Comparison of ENCODE assay signal across 7 cellular contexts in the genomic region with DNA sequence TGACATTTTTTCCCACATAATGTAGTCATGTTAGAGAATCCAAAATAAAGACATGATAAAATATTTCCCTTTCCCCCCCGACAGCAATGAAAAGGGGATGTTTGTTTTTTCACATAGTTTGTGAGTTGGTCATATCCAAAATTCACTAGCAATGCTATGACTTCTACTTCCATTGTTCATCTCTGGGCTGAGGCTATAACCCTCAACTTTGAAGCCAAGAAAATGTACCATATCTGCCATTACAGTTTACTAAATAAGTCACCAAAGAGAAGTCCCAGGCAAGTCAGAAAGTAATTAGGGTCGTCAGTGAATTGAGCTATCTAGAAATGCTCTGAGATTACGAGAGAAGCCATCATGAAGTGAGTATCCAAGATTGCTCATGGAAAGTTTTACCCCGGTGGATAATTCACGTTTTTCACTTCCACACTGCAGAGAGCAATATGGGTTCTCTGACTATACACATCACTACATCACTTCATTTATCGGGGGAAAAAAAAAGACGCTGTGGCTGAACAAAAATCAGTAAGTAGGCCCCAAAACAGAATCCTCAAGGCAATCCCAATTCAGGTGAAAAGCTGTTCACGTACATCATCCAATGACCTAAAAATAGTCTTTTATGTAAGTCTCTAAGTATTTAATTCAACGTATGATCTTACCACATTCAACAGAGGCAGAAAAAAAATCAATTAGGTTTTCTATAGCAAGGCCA. TPM values are rescaled to one million over a fixed set of nuclear protein-coding genes. Genes with fewer than 3 reads are reported as not detected.
DNase-seq lines count a peak whose midpoint lies in the region; ATAC-seq, FAIRE-seq and TF ChIP-seq lines count a peak whose summit lies in the region.

No MANE protein-coding gene starts in this region.

- H3K9me3 ChIP-seq in HEK293 (ENCODE audit: control insufficient read depth, insufficient read depth, low read depth, low read length) (no peaks in the 10 kb centered on the region), iPS-18c (ENCODE audit: control insufficient read depth, insufficient read depth, low read length) (no peaks in the 10 kb centered on the region)

- DNase-seq in activated CD8-positive, alpha-beta T cell treated with anti-CD3 and anti-CD28 coated beads, Interleukin-2, amount 10 ng/mL, durations not matched to agents 7 days and 5 days = no peak
- no peak for DNase-seq in stimulated activated naive CD8-positive, alpha-beta T cell treated with anti-CD3 and anti-CD28 coated beads, Interleukin-15, amount 100 ng/mL, for 72 hours
- DNase-seq in OCI-M2 (lab: John Stamatoyannopoulos, UW; ENCODE audit: unreplicated experiment) = no peak
- DNase-seq in RCC 7860 (ENCODE audit: low spot score) = no peak
- no peak for DNase-seq in HPDE6-E6E7 (ENCODE audit: extremely low spot score)

- ATAC-seq in activated CD8-positive, alpha-beta T cell treated with anti-CD3 and anti-CD28 coated beads, Interleukin-2, amount 10 ng/mL, durations not matched to agents 7 days and 5 days = no peak
- no peak for ATAC-seq in stimulated activated naive CD8-positive, alpha-beta T cell treated with anti-CD3 and anti-CD28 coated beads, Interleukin-15, amount 100 ng/mL, for 72 hours

- H3K36me3 ChIP-seq in HEK293 (ENCODE audit: control insufficient read depth in 2 of 2, insufficient read depth in 1 of 2, low read length in 2 of 2) = no peaks in the 10 kb centered on the region

- peaks cover 29% of the 10 kb centered on the region for H3K4me1 Mint-ChIP-seq in activated CD8-positive, alpha-beta T cell treated with anti-CD3 and anti-CD28 coated beads, Interleukin-2, amount 10 ng/mL, durations not matched to agents 7 days and 5 days (ENCODE audit: low read depth)
- H3K4me1 Mint-ChIP-seq in stimulated activated naive CD8-positive, alpha-beta T cell treated with anti-CD3 and anti-CD28 coated beads, Interleukin-15, amount 100 ng/mL, for 72 hours = peaks cover 29% of the 10 kb centered on the region

- no peak for TF ChIP-seq CTCF in HEK293 (tag by site-specific recombination; IDR thresholded peaks at IDR 0.05)

- POLR2A ChIA-PET in HEK293 (lab: Yijun Ruan, JAX) = interaction anchor here (1.2 to 1.6 kb wide), 3 partner anchors 12 to 219 kb away, joined by 3 to 4 read pairs (median 3); no protein-coding TSS in a partner anchor
- POLR2A ChIA-PET in activated CD8-positive, alpha-beta T cell treated with anti-CD3 and anti-CD28 coated beads, Interleukin-2, amount 10 ng/mL, durations not matched to agents 7 days and 5 days (lab: Charles Lee) = interaction anchor here (1.3 to 1.8 kb wide), 2 partner anchors 8 to 12 kb away, joined by 3 to 14 read pairs; no protein-coding TSS in a partner anchor

- no peak for FAIRE-seq in RCC 7860 (lab: Jason Lieb, UNC)

- peaks cover 29% of the 10 kb centered on the region for H3K4me1 ChIP-seq in HEK293 (ENCODE audit: control insufficient read depth, insufficient read depth, low read length)

- H3K36me3 Mint-ChIP-seq in activated CD8-positive, alpha-beta T cell treated with anti-CD3 and anti-CD28 coated beads, Interleukin-2, amount 10 ng/mL, durations not matched to agents 7 days and 5 days (ENCODE audit: low read depth) = peaks cover 7% of the 10 kb centered on the region

- CTCF ChIA-PET in HEK293 (lab: Yijun Ruan, JAX) = interaction anchor here (0.7 to 1.5 kb wide), 5 partner anchors 9 to 349 kb away, joined by 3 to 7 read pairs (median 3); no protein-coding TSS in a partner anchor
- CTCF ChIA-PET in activated CD8-positive, alpha-beta T cell treated with anti-CD3 and anti-CD28 coated beads, Interleukin-2, amount 10 ng/mL, durations not matched to agents 7 days and 5 days (lab: Charles Lee) = interaction anchor here (0.6 to 2.3 kb wide), 4 partner anchors 8 to 231 kb away, joined by 4 to 8 read pairs (median 6); no protein-coding TSS in a partner anchor

- H3K4me3 Mint-ChIP-seq in activated CD8-positive, alpha-beta T cell treated with anti-CD3 and anti-CD28 coated beads, Interleukin-2, amount 10 ng/mL, durations not matched to agents 7 days and 5 days = peak overlapping the region; percentile 85
- H3K4me3 Mint-ChIP-seq in stimulated activated naive CD8-positive, alpha-beta T cell treated with anti-CD3 and anti-CD28 coated beads, Interleukin-15, amount 100 ng/mL, for 72 hours = peak overlapping the region; percentile 96

- no peaks in the 10 kb centered on the region for H3K27me3 Mint-ChIP-seq in activated CD8-positive, alpha-beta T cell treated with anti-CD3 and anti-CD28 coated beads, Interleukin-2, amount 10 ng/mL, durations not matched to agents 7 days and 5 days (ENCODE audit: low read depth)
- H3K27me3 Mint-ChIP-seq in stimulated activated naive CD8-positive, alpha-beta T cell treated with anti-CD3 and anti-CD28 coated beads, Interleukin-15, amount 100 ng/mL, for 72 hours = no peaks in the 10 kb centered on the region

- H3K27ac Mint-ChIP-seq in activated CD8-positive, alpha-beta T cell treated with anti-CD3 and anti-CD28 coated beads, Interleukin-2, amount 10 ng/mL, durations not matched to agents 7 days and 5 days = peak overlapping the region; percentile 90
- peak overlapping the region; percentile 81 to 94 for H3K27ac Mint-ChIP-seq in stimulated activated naive CD8-positive, alpha-beta T cell treated with anti-CD3 and anti-CD28 coated beads, Interleukin-15, amount 100 ng/mL, for 72 hours

- H3K9me3 Mint-ChIP-seq in activated CD8-positive, alpha-beta T cell treated with anti-CD3 and anti-CD28 coated beads, Interleukin-2, amount 10 ng/mL, durations not matched to agents 7 days and 5 days (ENCODE audit: insufficient read depth) = no peaks in the 10 kb centered on the region
- H3K9me3 Mint-ChIP-seq in stimulated activated naive CD8-positive, alpha-beta T cell treated with anti-CD3 and anti-CD28 coated beads, Interleukin-15, amount 100 ng/mL, for 72 hours = no peaks in the 10 kb centered on the region

- H3K4me3 ChIP-seq in HEK293 (ENCODE audit: low read depth, low read length) = peak overlapping the region; percentile 73
- peak overlapping the region; percentile 71 for H3K4me3 ChIP-seq in iPS-18c (ENCODE audit: insufficient read depth, low read depth, low read length)

- H3K27ac ChIP-seq in HEK293 (ENCODE audit: extremely low read depth, low read depth, low read length) = no peak overlapping the region; the same call in 1 of the 2 replicates

TF ChIP-seq in HEK293, 187 proteins besides CTCF, POLR2A, EP300 and RAD21:
- TF ChIP-seq ZNF132 (tag by site-specific recombination; IDR thresholded peaks at IDR 0.05; ENCODE audit: borderline replicate concordance) (no peak), ZNF792 (tag by site-specific recombination; IDR thresholded peaks at IDR 0.05) (no peak), PRDM6 (tag by site-specific recombination; IDR thresholded peaks at IDR 0.05) (0 out of 2 replicates have a peak, but pooled peaks have one; percentile 69), ZNF473 (tag by site-specific recombination; IDR thresholded peaks at IDR 0.05) (no peak), HOXC10 (CRISPR knock-in tag; IDR thresholded peaks at IDR 0.05) (no peak), SCRT2 (tag by site-specific recombination; IDR thresholded peaks at IDR 0.05) (no peak), ZNF660 (tag by site-specific recombination; IDR thresholded peaks at IDR 0.05) (0 out of 2 replicates have a peak, but pooled peaks have one; percentile 13), ZFP3 (tag by site-specific recombination; IDR thresholded peaks at IDR 0.05; ENCODE audit: low read depth) (no peak)
TF ChIP-seq in HEK293: peak in this region for 2.

RNA-seq across cellular contexts. Expression of gene PEAK1, which starts 1.4 kb away (rescaled TPM):
- 10 to 100 TPM; 30.4 to 30.7 TPM for total RNA-seq in activated CD8-positive, alpha-beta T cell treated with anti-CD3 and anti-CD28 coated beads, Interleukin-2, amount 10 ng/mL, durations not matched to agents 7 days and 5 days

RNA-seq across cellular contexts. Expression of gene HMG20A, which starts 2.2 kb away (rescaled TPM):
- total RNA-seq in activated CD8-positive, alpha-beta T cell treated with anti-CD3 and anti-CD28 coated beads, Interleukin-2, amount 10 ng/mL, durations not matched to agents 7 days and 5 days = 10 to 100 TPM; 47.5 to 51.7 TPM
